Comparison of ENCODE assay signal across 21 cellular contexts in the genomic region with DNA sequence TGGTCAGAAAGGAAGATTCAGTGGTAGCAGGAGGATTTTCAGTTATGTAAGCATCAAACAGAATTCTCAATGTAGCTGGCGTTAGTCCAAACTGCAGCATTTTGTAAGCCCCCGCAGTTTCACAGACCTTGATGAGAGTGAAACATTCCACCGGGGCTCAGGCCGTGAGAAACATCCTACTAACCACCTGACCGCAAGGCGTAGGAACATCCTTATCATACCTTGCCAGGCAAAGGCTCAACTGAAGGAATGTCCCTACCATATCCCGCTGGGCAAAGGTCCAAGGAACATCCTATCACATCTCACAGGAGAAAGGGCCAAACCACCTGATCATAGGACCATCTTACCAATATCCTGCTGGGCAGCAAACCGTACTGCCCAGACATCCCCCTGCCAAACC.
"Had no signal": no experiment of that assay in that cellular context is flagged by ENCODE, and none has a peak within 500 bp of the region (broad histone marks: within the 10 kb centered on the region; RNA-seq: fewer than 3 reads in every experiment).

No MANE protein-coding gene starts in this region.

- H3K4me2 ChIP-seq: smooth muscle cell had no signal

- H3K4me3 ChIP-seq: left ventricle myocardium inferior, lung, mucosa of descending colon, ovary, right atrium auricular region, right lobe of liver, smooth muscle cell, transverse colon, vagina had no signal

- H3K27me3 ChIP-seq: ovary, right atrium auricular region, right lobe of liver, transverse colon, vagina had no signal

- ATAC-seq: mucosa of descending colon; naive thymus-derived CD4-positive, alpha-beta T cell; natural killer cell treated with Interleukin-12 subunit alpha and Interleukin-12 subunit beta and Interleukin-15 and Interleukin-18, amount 100 ng/mL, for 72 hours; right lobe of liver; stimulated activated memory B cell treated with anti-CD40 and anti-IgM and Interleukin-4, amounts not matched to agents 10 μg/mL and 1 μg/mL and 100 μg/mL, for 72 hours; stimulated activated naive CD8-positive, alpha-beta T cell treated with anti-CD3 and anti-CD28 coated beads, Interleukin-15, amount 100 ng/mL, for 72 hours had no signal

- H3K27ac ChIP-seq: left ventricle myocardium inferior, ovary, right atrium auricular region, right lobe of liver, transverse colon, vagina had no signal

- H3K9me3 ChIP-seq: left ventricle myocardium inferior, mucosa of descending colon, ovary, right atrium auricular region, right lobe of liver, transverse colon, vagina had no signal

- DNase-seq: islet precursor cell; left ventricle myocardium inferior; midbrain; mucosa of descending colon; naive thymus-derived CD4-positive, alpha-beta T cell; ovary; right lobe of liver; stimulated activated CD4-positive, alpha-beta T cell treated with anti-CD3 and anti-CD28 coated beads, Interleukin-1b, Interleukin-23, amount 100 ng/mL, for 48 hours; stimulated activated CD4-positive, alpha-beta T cell treated with anti-CD3 and anti-CD28 coated beads, Interleukin-2, amount 100 ng/mL, for 48 hours; stimulated activated CD4-positive, alpha-beta T cell treated with anti-CD3 and anti-CD28 coated beads, Interleukin-4, amount 100 ng/mL, for 4 hours; stimulated activated CD8-positive, alpha-beta memory T cell treated with anti-CD3 and anti-CD28 coated beads, Interleukin-4, amount 100 ng/mL, for 48 hours; stimulated activated naive CD4-positive, alpha-beta T cell treated with Interleukin-2 at 50 U/mL for 16 hours; stimulated activated naive CD8-positive, alpha-beta T cell treated with anti-CD3 and anti-CD28 coated beads, Interleukin-15, amount 100 ng/mL, for 72 hours; substantia nigra; transverse colon had no signal

- H3K36me3 ChIP-seq: left ventricle myocardium inferior, ovary, right atrium auricular region, right lobe of liver, transverse colon, vagina had no signal

- H3K4me1 ChIP-seq: left ventricle myocardium inferior, right atrium auricular region, right lobe of liver, transverse colon, vagina had no signal
